In the genomic region with DNA sequence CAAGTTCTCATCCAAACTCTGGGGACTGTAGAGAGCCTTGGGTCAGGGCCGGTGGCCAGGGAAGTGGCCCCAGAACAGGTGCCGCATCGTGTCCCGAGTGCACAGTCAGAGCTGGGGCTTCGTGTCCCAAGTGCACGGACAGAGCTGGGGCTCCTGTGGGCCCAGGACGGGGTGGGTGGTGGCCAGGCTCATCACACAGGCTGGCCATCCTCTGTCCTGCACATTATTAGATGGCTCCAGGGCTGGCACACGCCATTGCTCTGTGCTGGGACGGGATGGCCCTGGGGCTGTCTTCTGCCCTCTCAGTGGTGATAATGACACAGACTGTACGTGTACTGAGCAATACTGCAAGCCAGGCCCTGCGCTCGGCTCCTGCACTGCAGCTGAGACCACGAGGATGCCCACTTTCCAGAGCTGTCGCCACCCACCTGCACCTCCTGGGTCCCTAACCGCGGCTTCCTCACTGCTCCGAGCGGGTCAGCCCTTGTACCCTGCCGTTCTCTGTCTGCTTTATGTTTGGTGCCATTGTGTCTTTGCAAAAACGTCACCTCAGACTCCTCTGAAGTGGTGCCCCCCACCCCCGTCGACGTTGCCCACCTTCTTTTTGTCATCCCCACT, we compare ENCODE assay signal across 2 cellular contexts.
TF ChIP-seq lines count a peak whose summit lies in the region.

No MANE protein-coding gene starts in this region.

TF ChIP-seq in GM23338, 12 proteins besides CTCF, POLR2A, EP300 and RAD21 (continued from another document):
- TF ChIP-seq, protein P1, sequence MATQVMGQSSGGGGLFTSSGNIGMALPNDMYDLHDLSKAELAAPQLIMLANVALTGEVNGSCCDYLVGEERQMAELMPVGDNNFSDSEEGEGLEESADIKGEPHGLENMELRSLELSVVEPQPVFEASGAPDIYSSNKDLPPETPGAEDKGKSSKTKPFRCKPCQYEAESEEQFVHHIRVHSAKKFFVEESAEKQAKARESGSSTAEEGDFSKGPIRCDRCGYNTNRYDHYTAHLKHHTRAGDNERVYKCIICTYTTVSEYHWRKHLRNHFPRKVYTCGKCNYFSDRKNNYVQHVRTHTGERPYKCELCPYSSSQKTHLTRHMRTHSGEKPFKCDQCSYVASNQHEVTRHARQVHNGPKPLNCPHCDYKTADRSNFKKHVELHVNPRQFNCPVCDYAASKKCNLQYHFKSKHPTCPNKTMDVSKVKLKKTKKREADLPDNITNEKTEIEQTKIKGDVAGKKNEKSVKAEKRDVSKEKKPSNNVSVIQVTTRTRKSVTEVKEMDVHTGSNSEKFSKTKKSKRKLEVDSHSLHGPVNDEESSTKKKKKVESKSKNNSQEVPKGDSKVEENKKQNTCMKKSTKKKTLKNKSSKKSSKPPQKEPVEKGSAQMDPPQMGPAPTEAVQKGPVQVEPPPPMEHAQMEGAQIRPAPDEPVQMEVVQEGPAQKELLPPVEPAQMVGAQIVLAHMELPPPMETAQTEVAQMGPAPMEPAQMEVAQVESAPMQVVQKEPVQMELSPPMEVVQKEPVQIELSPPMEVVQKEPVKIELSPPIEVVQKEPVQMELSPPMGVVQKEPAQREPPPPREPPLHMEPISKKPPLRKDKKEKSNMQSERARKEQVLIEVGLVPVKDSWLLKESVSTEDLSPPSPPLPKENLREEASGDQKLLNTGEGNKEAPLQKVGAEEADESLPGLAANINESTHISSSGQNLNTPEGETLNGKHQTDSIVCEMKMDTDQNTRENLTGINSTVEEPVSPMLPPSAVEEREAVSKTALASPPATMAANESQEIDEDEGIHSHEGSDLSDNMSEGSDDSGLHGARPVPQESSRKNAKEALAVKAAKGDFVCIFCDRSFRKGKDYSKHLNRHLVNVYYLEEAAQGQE (IDR thresholded peaks at IDR 0.05; ENCODE audit: unreplicated experiment): no peak
- TF ChIP-seq, protein P2, sequence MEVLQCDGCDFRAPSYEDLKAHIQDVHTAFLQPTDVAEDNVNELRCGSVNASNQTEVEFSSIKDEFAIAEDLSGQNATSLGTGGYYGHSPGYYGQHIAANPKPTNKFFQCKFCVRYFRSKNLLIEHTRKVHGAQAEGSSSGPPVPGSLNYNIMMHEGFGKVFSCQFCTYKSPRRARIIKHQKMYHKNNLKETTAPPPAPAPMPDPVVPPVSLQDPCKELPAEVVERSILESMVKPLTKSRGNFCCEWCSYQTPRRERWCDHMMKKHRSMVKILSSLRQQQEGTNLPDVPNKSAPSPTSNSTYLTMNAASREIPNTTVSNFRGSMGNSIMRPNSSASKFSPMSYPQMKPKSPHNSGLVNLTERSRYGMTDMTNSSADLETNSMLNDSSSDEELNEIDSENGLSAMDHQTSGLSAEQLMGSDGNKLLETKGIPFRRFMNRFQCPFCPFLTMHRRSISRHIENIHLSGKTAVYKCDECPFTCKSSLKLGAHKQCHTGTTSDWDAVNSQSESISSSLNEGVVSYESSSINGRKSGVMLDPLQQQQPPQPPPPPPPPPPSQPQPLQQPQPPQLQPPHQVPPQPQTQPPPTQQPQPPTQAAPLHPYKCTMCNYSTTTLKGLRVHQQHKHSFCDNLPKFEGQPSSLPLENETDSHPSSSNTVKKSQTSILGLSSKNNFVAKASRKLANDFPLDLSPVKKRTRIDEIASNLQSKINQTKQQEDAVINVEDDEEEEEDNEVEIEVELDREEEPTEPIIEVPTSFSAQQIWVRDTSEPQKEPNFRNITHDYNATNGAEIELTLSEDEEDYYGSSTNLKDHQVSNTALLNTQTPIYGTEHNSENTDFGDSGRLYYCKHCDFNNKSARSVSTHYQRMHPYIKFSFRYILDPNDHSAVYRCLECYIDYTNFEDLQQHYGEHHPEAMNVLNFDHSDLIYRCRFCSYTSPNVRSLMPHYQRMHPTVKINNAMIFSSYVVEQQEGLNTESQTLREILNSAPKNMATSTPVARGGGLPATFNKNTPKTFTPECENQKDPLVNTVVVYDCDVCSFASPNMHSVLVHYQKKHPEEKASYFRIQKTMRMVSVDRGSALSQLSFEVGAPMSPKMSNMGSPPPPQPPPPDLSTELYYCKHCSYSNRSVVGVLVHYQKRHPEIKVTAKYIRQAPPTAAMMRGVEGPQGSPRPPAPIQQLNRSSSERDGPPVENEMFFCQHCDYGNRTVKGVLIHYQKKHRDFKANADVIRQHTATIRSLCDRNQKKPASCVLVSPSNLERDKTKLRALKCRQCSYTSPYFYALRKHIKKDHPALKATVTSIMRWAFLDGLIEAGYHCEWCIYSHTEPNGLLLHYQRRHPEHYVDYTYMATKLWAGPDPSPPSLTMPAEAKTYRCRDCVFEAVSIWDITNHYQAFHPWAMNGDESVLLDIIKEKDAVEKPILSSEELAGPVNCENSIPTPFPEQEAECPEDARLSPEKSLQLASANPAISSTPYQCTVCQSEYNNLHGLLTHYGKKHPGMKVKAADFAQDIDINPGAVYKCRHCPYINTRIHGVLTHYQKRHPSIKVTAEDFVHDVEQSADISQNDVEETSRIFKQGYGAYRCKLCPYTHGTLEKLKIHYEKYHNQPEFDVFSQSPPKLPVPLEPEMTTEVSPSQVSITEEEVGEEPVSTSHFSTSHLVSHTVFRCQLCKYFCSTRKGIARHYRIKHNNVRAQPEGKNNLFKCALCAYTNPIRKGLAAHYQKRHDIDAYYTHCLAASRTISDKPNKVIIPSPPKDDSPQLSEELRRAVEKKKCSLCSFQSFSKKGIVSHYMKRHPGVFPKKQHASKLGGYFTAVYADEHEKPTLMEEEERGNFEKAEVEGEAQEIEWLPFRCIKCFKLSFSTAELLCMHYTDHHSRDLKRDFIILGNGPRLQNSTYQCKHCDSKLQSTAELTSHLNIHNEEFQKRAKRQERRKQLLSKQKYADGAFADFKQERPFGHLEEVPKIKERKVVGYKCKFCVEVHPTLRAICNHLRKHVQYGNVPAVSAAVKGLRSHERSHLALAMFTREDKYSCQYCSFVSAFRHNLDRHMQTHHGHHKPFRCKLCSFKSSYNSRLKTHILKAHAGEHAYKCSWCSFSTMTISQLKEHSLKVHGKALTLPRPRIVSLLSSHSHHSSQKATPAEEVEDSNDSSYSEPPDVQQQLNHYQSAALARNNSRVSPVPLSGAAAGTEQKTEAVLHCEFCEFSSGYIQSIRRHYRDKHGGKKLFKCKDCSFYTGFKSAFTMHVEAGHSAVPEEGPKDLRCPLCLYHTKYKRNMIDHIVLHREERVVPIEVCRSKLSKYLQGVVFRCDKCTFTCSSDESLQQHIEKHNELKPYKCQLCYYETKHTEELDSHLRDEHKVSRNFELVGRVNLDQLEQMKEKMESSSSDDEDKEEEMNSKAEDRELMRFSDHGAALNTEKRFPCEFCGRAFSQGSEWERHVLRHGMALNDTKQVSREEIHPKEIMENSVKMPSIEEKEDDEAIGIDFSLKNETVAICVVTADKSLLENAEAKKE (CRISPR knock-in tag; IDR thresholded peaks at IDR 0.05): no peak

TF ChIP-seq in WTC11, 78 proteins besides CTCF, POLR2A, EP300 and RAD21 (continued from another document):
- TF ChIP-seq, protein P3, sequence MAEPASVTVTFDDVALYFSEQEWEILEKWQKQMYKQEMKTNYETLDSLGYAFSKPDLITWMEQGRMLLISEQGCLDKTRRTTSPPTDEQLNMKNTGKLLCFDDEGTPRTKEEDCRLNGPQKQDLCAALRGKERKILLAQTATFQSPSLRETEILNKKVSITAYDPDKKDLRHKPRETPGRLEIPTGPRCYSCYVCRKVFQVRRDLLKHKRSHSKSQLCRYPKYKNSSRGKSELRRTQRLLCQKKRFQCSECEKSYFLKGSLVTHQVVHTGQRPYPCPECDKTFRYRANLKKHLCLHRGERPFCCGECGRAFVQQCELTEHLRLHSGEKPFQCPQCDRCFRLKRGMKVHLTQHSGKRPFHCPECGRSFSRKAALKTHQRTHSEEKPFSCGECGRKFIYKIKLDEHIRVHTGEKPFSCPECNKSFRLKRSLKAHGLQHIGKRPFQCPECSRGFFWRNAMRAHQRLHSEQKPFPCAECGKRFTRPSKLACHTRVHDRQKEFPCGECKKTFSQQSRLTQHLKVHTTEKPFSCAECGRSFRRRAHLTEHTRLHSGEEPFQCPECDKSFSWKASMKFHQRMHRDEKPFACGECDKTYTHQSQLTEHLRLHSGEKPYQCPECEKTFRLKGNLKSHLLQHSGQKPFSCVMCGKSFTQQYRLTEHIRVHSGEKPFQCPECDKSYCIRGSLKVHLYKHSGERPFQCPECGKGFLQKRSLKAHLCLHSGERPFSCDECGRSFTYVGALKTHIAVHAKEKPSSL (CRISPR knock-in tag; conservative IDR thresholded peaks at IDR 0.05): no peak
- TF ChIP-seq, protein P4, sequence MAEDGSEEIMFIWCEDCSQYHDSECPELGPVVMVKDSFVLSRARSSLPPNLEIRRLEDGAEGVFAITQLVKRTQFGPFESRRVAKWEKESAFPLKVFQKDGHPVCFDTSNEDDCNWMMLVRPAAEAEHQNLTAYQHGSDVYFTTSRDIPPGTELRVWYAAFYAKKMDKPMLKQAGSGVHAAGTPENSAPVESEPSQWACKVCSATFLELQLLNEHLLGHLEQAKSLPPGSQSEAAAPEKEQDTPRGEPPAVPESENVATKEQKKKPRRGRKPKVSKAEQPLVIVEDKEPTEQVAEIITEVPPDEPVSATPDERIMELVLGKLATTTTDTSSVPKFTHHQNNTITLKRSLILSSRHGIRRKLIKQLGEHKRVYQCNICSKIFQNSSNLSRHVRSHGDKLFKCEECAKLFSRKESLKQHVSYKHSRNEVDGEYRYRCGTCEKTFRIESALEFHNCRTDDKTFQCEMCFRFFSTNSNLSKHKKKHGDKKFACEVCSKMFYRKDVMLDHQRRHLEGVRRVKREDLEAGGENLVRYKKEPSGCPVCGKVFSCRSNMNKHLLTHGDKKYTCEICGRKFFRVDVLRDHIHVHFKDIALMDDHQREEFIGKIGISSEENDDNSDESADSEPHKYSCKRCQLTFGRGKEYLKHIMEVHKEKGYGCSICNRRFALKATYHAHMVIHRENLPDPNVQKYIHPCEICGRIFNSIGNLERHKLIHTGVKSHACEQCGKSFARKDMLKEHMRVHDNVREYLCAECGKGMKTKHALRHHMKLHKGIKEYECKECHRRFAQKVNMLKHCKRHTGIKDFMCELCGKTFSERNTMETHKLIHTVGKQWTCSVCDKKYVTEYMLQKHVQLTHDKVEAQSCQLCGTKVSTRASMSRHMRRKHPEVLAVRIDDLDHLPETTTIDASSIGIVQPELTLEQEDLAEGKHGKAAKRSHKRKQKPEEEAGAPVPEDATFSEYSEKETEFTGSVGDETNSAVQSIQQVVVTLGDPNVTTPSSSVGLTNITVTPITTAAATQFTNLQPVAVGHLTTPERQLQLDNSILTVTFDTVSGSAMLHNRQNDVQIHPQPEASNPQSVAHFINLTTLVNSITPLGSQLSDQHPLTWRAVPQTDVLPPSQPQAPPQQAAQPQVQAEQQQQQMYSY (CRISPR knock-in tag; IDR thresholded peaks at IDR 0.05): no peak
TF ChIP-seq in WTC11: peak in this region for 0.
